Comparison of ENCODE assay signal across 17 cellular contexts in the genomic region with DNA sequence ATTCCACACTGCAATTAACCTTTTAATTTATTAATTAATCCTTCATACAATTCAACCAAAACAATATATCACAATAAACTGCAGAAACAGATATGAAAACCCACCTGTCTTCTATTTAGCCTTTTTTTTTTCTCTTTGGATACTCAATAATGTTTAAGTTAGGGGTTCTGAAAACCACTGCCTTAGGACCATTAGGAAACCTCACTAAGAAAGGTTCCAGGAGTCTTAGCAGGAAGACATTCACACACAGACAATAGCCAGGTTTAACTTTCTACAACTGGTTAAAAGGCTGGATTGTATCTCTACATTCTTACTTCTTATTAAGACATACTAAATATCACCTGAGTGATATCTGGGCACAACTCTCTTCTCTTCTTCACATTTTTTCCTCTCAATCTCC. TPM values are rescaled to one million over a fixed set of nuclear protein-coding genes. Genes with fewer than 3 reads are reported as not detected.
DNase-seq lines count a peak whose midpoint lies in the region; ATAC-seq, FAIRE-seq and TF ChIP-seq lines count a peak whose summit lies in the region.
"Had no signal": no experiment of that assay in that cellular context is flagged by ENCODE, and none has a peak within 500 bp of the region (broad histone marks: within the 10 kb centered on the region; RNA-seq: fewer than 3 reads in every experiment).

No MANE protein-coding gene starts in this region.

- peaks cover 27 to 71% (median 50%) of the 10 kb centered on the region in 4 donors for H3K4me1 Mint-ChIP-seq in CD4-positive, CD25-positive, alpha-beta regulatory T cell
- H3K4me1 Mint-ChIP-seq in astrocyte (ENCODE audit: low read depth, unreplicated experiment): peaks cover 27% of the 10 kb centered on the region
- H3K4me1 Mint-ChIP-seq in neural crest cell: peaks cover 37% of the 10 kb centered on the region

- DNase-seq in CD4-positive, CD25-positive, alpha-beta regulatory T cell: no peak
- DNase-seq in HCT116 (ENCODE audit: low read depth, low spot score) (no peak), astrocyte (ENCODE audit: low read depth) (no peak), neural crest cell (ENCODE audit: low read depth, low spot score) (no peak), brain microvascular endothelial cell (no peak), GM13976 (ENCODE audit: low spot score) (no peak), dermis blood vessel endothelial cell (no peak)
- DNase-seq: activated CD4-positive, alpha-beta memory T cell treated with anti-CD3 and anti-CD28 coated beads, Interleukin-2, amount 10 ng/mL, durations not matched to agents 7 days and 5 days; activated gamma-delta T cell; body of pancreas; DMS79 treated with DMSO at 0.1 percent for 48 hours; hippocampal formation; mucosa of descending colon; NCI-H2029; NCI-H510A treated with DMSO at 0.1 percent for 48 hours; posterior cingulate gyrus had no signal

- peaks cover 8% of the 10 kb centered on the region for H3K36me3 Mint-ChIP-seq in CD4-positive, CD25-positive, alpha-beta regulatory T cell
- H3K36me3 Mint-ChIP-seq in astrocyte (ENCODE audit: low read depth, unreplicated experiment) (peaks cover 4% of the 10 kb centered on the region), neural crest cell (ENCODE audit: low read depth) (no peaks in the 10 kb centered on the region)

- peaks cover 41% of the 10 kb centered on the region for H3K4me1 ChIP-seq in CD4-positive, CD25-positive, alpha-beta regulatory T cell (ENCODE audit: control insufficient read depth, insufficient read depth, low read length, poor library complexity, severe bottlenecking)
- H3K4me1 ChIP-seq in HCT116 (ENCODE audit: control insufficient read depth in 1 of 2, insufficient read depth in 2 of 2, low read length in 2 of 2) (peaks cover 5 to 19% of the 10 kb centered on the region in 2 experiments; a peak in 3 of 4 replicates), astrocyte (ENCODE audit: insufficient read depth, low read length) (peaks cover 4% of the 10 kb centered on the region)

- no peaks in the 10 kb centered on the region for H3K9me2 ChIP-seq in HCT116 (ENCODE audit: insufficient read depth)

- ATAC-seq in CD4-positive, CD25-positive, alpha-beta regulatory T cell (ENCODE audit: low read depth in 2 of 2): no peak
- ATAC-seq in HCT116: no peak
- no peak for ATAC-seq in HG03108 (IDR thresholded peaks at IDR 0.05; ENCODE audit: unreplicated experiment)
- ATAC-seq: body of pancreas, mucosa of descending colon had no signal

- RAD21 ChIA-PET in HCT116 (lab: Charles Lee; ENCODE audit: low non-redundant PET in 1 of 2, low total read pairs in 2 of 2, uncharacterized antibody in 2 of 2, unreplicated experiment in 2 of 2): no interaction called here

- BruUV-seq in HCT116 (replicated peaks; lab: Mats Ljungman, UMichigan): TSS peak; percentile 11

- peak overlapping the region in 2 of 3 donors; percentile 1 to 74 for H3K27ac Mint-ChIP-seq in CD4-positive, CD25-positive, alpha-beta regulatory T cell
- H3K27ac Mint-ChIP-seq in astrocyte (ENCODE audit: unreplicated experiment) (no peak overlapping the region), neural crest cell (ENCODE audit: unreplicated experiment) (no peak overlapping the region)
- H3K27ac Mint-ChIP-seq: activated CD4-positive, alpha-beta memory T cell treated with anti-CD3 and anti-CD28 coated beads, Interleukin-2, amount 10 ng/mL, durations not matched to agents 7 days and 5 days had no signal

- TF ChIP-seq POLR2A in HCT116 (IDR thresholded peaks at IDR 0.05; ENCODE audit: borderline replicate concordance, extremely low read depth, insufficient read depth, insufficient read length): no peak

- TF ChIP-seq RAD21 in HCT116 (IDR thresholded peaks at IDR 0.05; ENCODE audit: low read depth): no peak

- no peaks in the 10 kb centered on the region for H3K27me3 Mint-ChIP-seq in CD4-positive, CD25-positive, alpha-beta regulatory T cell
- H3K27me3 Mint-ChIP-seq in astrocyte (ENCODE audit: low read depth, unreplicated experiment) (no peaks in the 10 kb centered on the region), neural crest cell (ENCODE audit: low read depth) (no peaks in the 10 kb centered on the region)
- H3K27me3 Mint-ChIP-seq: activated CD4-positive, alpha-beta memory T cell treated with anti-CD3 and anti-CD28 coated beads, Interleukin-2, amount 10 ng/mL, durations not matched to agents 7 days and 5 days had no signal

- H3K9ac ChIP-seq in HCT116 (ENCODE audit: low read length) (no peak overlapping the region), astrocyte (ENCODE audit: low read length) (no peak overlapping the region)

- in situ Hi-C loops in brain microvascular endothelial cell (cut with HindIII; ENCODE audit: low pct_ligation_motif_present, low sequenced_read_pairs): no loop called here
- in situ Hi-C loops in GM13976 (cut with MboI; ENCODE audit: low sequenced_read_pairs, unreplicated experiment): no loop called here

- TF ChIP-seq CTCF in HCT116 (IDR thresholded peaks at IDR 0.05 in 2 of 3, conservative IDR thresholded peaks at IDR 0.05 in 1 of 3; ENCODE audit: borderline replicate concordance in 1 of 3, insufficient read depth in 1 of 3, low read depth in 2 of 3, low read length in 2 of 3): no peak
- no peak for TF ChIP-seq CTCF in astrocyte (IDR thresholded peaks at IDR 0.05; ENCODE audit: insufficient read depth, low read depth, low read length)
- TF ChIP-seq CTCF in neural crest cell (conservative IDR thresholded peaks at IDR 0.05): no peak
- no peak for TF ChIP-seq CTCF in brain microvascular endothelial cell (IDR thresholded peaks at IDR 0.05; ENCODE audit: low read depth, low read length, missing control alignments)
- TF ChIP-seq CTCF in GM13976 (IDR thresholded peaks at IDR 0.05; ENCODE audit: borderline replicate concordance, control extremely low read depth, extremely low read depth, insufficient read depth, missing control alignments): no peak

- H3K4me2 ChIP-seq in HCT116 (ENCODE audit: low read length) (no peak overlapping the region), astrocyte (ENCODE audit: low read length) (peak overlapping the region; percentile 94)

- H3K36me3 ChIP-seq in CD4-positive, CD25-positive, alpha-beta regulatory T cell (ENCODE audit: control insufficient read depth, insufficient read depth, low read length): peaks cover 9% of the 10 kb centered on the region
- peaks cover 3 to 4% of the 10 kb centered on the region in 2 experiments; a peak in 2 of 4 replicates for H3K36me3 ChIP-seq in HCT116 (ENCODE audit: control insufficient read depth in 1 of 2, insufficient read depth in 2 of 2, low read length in 2 of 2)
- H3K36me3 ChIP-seq in astrocyte (ENCODE audit: insufficient read depth, low read length): peaks cover 10% of the 10 kb centered on the region
- H3K36me3 ChIP-seq in brain microvascular endothelial cell (replicated peaks): peaks cover 15% of the 10 kb centered on the region

- H3K4me3 ChIP-seq in CD4-positive, CD25-positive, alpha-beta regulatory T cell (ENCODE audit: low read depth, low read length): peak overlapping the region; percentile 12
- H3K4me3 ChIP-seq in HCT116 (replicated peaks in 1 of 2; ENCODE audit: low read depth in 1 of 2, low read length in 2 of 2) (no peak overlapping the region), astrocyte (ENCODE audit: insufficient read depth, low read depth, low read length) (peak overlapping the region; percentile 13), brain microvascular endothelial cell (ENCODE audit: low read depth, low read length) (no peak overlapping the region)
- H3K4me3 ChIP-seq: body of pancreas, mucosa of descending colon had no signal

- intact Hi-C loops in HCT116 (cut with micrococcal nuclease): no loop called here

- POLR2A ChIA-PET in HCT116 (lab: Charles Lee): no interaction called here

- H4K20me1 ChIP-seq in HCT116 (ENCODE audit: insufficient read depth): no peaks in the 10 kb centered on the region
- H4K20me1 ChIP-seq in astrocyte (ENCODE audit: insufficient read depth, low read length): peaks cover 58% of the 10 kb centered on the region

- peaks cover 87% of the 10 kb centered on the region for H3K79me2 ChIP-seq in HCT116 (ENCODE audit: insufficient read depth, low read length)
- H3K79me2 ChIP-seq in astrocyte (ENCODE audit: insufficient read depth, low read length): peaks cover 95% of the 10 kb centered on the region

- no peaks in the 10 kb centered on the region for H3K27me3 ChIP-seq in CD4-positive, CD25-positive, alpha-beta regulatory T cell (ENCODE audit: control insufficient read depth, insufficient read depth, low read length)
- H3K27me3 ChIP-seq in HCT116 (ENCODE audit: insufficient read depth, low read length) (no peaks in the 10 kb centered on the region), astrocyte (ENCODE audit: insufficient read depth, low read length) (no peaks in the 10 kb centered on the region), brain microvascular endothelial cell (replicated peaks) (no peaks in the 10 kb centered on the region)
- H3K27me3 ChIP-seq: body of pancreas had no signal

- no peak for FAIRE-seq in astrocyte (lab: Jason Lieb, UNC)

- no peaks in the 10 kb centered on the region for H3K9me3 Mint-ChIP-seq in CD4-positive, CD25-positive, alpha-beta regulatory T cell
- H3K9me3 Mint-ChIP-seq in astrocyte (ENCODE audit: unreplicated experiment) (no peaks in the 10 kb centered on the region), neural crest cell (no peaks in the 10 kb centered on the region)
- H3K9me3 Mint-ChIP-seq: activated CD4-positive, alpha-beta memory T cell treated with anti-CD3 and anti-CD28 coated beads, Interleukin-2, amount 10 ng/mL, durations not matched to agents 7 days and 5 days had no signal

- CTCF ChIA-PET in HCT116 (lab: Charles Lee): no interaction called here

- peak overlapping the region; percentile 2 to 100 (median 15) for H3K4me3 Mint-ChIP-seq in CD4-positive, CD25-positive, alpha-beta regulatory T cell
- H3K4me3 Mint-ChIP-seq in astrocyte (ENCODE audit: unreplicated experiment) (peak overlapping the region; percentile 97), neural crest cell (peak overlapping the region; percentile 28)
- H3K4me3 Mint-ChIP-seq: activated CD4-positive, alpha-beta memory T cell treated with anti-CD3 and anti-CD28 coated beads, Interleukin-2, amount 10 ng/mL, durations not matched to agents 7 days and 5 days had no signal

- H3K27ac ChIP-seq in CD4-positive, CD25-positive, alpha-beta regulatory T cell (ENCODE audit: insufficient read depth, low read length, poor library complexity, severe bottlenecking): peak overlapping the region; percentile 21
- H3K27ac ChIP-seq in HCT116 (ENCODE audit: low read depth, low read length) (no peak overlapping the region), astrocyte (ENCODE audit: low read depth, low read length) (no peak overlapping the region), brain microvascular endothelial cell (no peak overlapping the region)
- H3K27ac ChIP-seq: body of pancreas had no signal

- H3K9me3 ChIP-seq in CD4-positive, CD25-positive, alpha-beta regulatory T cell (ENCODE audit: control insufficient read depth in 2 of 2, low read length in 2 of 2): no peaks in the 10 kb centered on the region
- H3K9me3 ChIP-seq in HCT116 (ENCODE audit: control insufficient read depth in 1 of 2, insufficient read depth in 1 of 2, low read depth in 1 of 2, low read length in 2 of 2): no peaks in the 10 kb centered on the region
- H3K9me3 ChIP-seq in astrocyte (ENCODE audit: insufficient read depth, low read depth, low read length): no peaks in the 10 kb centered on the region
- H3K9me3 ChIP-seq: body of pancreas, mucosa of descending colon had no signal

- H2AFZ ChIP-seq in HCT116 (ENCODE audit: low read depth, low read length, poor library complexity, severe bottlenecking): no peak overlapping the region
- no peak overlapping the region for H2AFZ ChIP-seq in astrocyte (ENCODE audit: low read depth, low read length)

RNA-seq across cellular contexts. Expression of gene SEC23A, which starts 3.3 kb away (rescaled TPM):
- 64.5 TPM for total RNA-seq in CD4-positive, CD25-positive, alpha-beta regulatory T cell
- 10 to 100 TPM; 29.5 to 60.3 (median 37.7) TPM for polyA plus RNA-seq in CD4-positive, CD25-positive, alpha-beta regulatory T cell
- total RNA-seq in HCT116 (2021; ENCODE audit: unreplicated experiment): 81.7 TPM
- polyA plus RNA-seq in HCT116 (2012): 43.0 and 43.1 TPM in 2 replicates
- total RNA-seq in astrocyte: 229 and 235 TPM in 2 replicates
- total RNA-seq in neural crest cell: 70.6 and 72.0 TPM in 2 replicates
- 366 and 370 TPM in 2 replicates for total RNA-seq in dermis blood vessel endothelial cell

RNA-seq across cellular contexts. Expression of gene GEMIN2, which starts 14.4 kb away (rescaled TPM):
- 15.0 TPM for total RNA-seq in CD4-positive, CD25-positive, alpha-beta regulatory T cell
- polyA plus RNA-seq in CD4-positive, CD25-positive, alpha-beta regulatory T cell: 10 to 100 TPM; 13.4 to 18.8 (median 18.0) TPM
- total RNA-seq in HCT116 (2021; ENCODE audit: unreplicated experiment): 27.3 TPM
- 10.2 and 17.4 TPM in 2 replicates for polyA plus RNA-seq in HCT116 (2012)
- total RNA-seq in astrocyte: 12.4 and 16.5 TPM in 2 replicates
- 35.8 and 37.9 TPM in 2 replicates for total RNA-seq in neural crest cell
- 35.2 and 39.0 TPM in 2 replicates for total RNA-seq in dermis blood vessel endothelial cell

Comparison
In these comparisons a context has a peak if more than half of its experiments do, and no peak if none do; other contexts are left out.
1. H3K4me3 ChIP-seq: peak in CD4-positive, CD25-positive, alpha-beta regulatory T cell (single experiment) and astrocyte (single experiment); none in HCT116 (0 of 2) and brain microvascular endothelial cell (single experiment).
2. H3K27ac Mint-ChIP-seq: peak in CD4-positive, CD25-positive, alpha-beta regulatory T cell (2 of 3); none in astrocyte (single experiment) and neural crest cell (single experiment).
3. H3K4me3 Mint-ChIP-seq: peak in every context shown above with its lines; median percentile 97 in astrocyte; 28 in neural crest cell; 15 in CD4-positive, CD25-positive, alpha-beta regulatory T cell.